In genomic region chr3:46835486-46835885, GRCh38 we compare ENCODE assay signal across 25 cellular contexts. TPM values are rescaled to one million over a fixed set of nuclear protein-coding genes. Genes with fewer than 3 reads are reported as not detected.
"Had no signal": no experiment of that assay in that cellular context is flagged by ENCODE, and none has a peak within 500 bp of the region (broad histone marks: within the 10 kb centered on the region; RNA-seq: fewer than 3 reads in every experiment).

No MANE protein-coding gene starts in this region.

- H3K27ac ChIP-seq: left ventricle myocardium inferior, pancreas, sigmoid colon, spleen, tibial nerve, uterus had no signal

- H3K36me3 ChIP-seq: pancreas, sigmoid colon, spleen, uterus had no signal

- DNase-seq: hypothalamus; immature natural killer cell; kidney; left ventricle myocardium inferior; midbrain; mucosa of descending colon; naive thymus-derived CD4-positive, alpha-beta T cell; nucleus accumbens; pancreas; right cardiac atrium; sigmoid colon; spleen; stimulated activated CD4-positive, alpha-beta T cell treated with anti-CD3 and anti-CD28 coated beads, Interleukin-4, amount 100 ng/mL, for 4 hours; stimulated activated CD8-positive, alpha-beta memory T cell treated with anti-CD3 and anti-CD28 coated beads, Interleukin-4, amount 100 ng/mL, for 48 hours; stimulated activated naive CD4-positive, alpha-beta T cell treated with Interleukin-2 at 50 U/mL for 16 hours; stimulated activated naive CD8-positive, alpha-beta T cell treated with anti-CD3 and anti-CD28 coated beads, Interleukin-15, amount 100 ng/mL, for 72 hours; substantia nigra; uterus had no signal

- H3K27me3 ChIP-seq: pancreas, sigmoid colon, spleen, tibial nerve, uterus had no signal

- H3K4me1 ChIP-seq: pancreas, sigmoid colon, spleen, tibial nerve, uterus had no signal

- H3K4me3 ChIP-seq: left ventricle myocardium inferior, mucosa of descending colon, pancreas, sigmoid colon, spleen, tibial nerve, uterus had no signal

- H3K9me3 ChIP-seq: pancreas had no signal

- ATAC-seq: mucosa of descending colon; naive thymus-derived CD4-positive, alpha-beta T cell; natural killer cell treated with Interleukin-12 subunit alpha and Interleukin-12 subunit beta and Interleukin-15 and Interleukin-18, amount 100 ng/mL, for 72 hours; right cardiac atrium; stimulated activated memory B cell treated with anti-CD40 and anti-IgM and Interleukin-4, amounts not matched to agents 10 μg/mL and 1 μg/mL and 100 μg/mL, for 72 hours; stimulated activated naive CD8-positive, alpha-beta T cell treated with anti-CD3 and anti-CD28 coated beads, Interleukin-15, amount 100 ng/mL, for 72 hours had no signal

RNA-seq across cellular contexts. Expression of gene MYL3, which starts 27.8 kb away (rescaled TPM):
- total RNA-seq: lung microvascular endothelial cell; naive thymus-derived CD4-positive, alpha-beta T cell; natural killer cell treated with Interleukin-12 subunit alpha and Interleukin-12 subunit beta and Interleukin-15 and Interleukin-18, amount 100 ng/mL, for 72 hours; osteoblast; pulmonary artery endothelial cell had no signal
- polyA plus RNA-seq: immature natural killer cell; naive thymus-derived CD4-positive, alpha-beta T cell had no signal

RNA-seq across cellular contexts. Expression of gene PTH1R, which starts 42.0 kb away (rescaled TPM):
- total RNA-seq: naive thymus-derived CD4-positive, alpha-beta T cell; natural killer cell treated with Interleukin-12 subunit alpha and Interleukin-12 subunit beta and Interleukin-15 and Interleukin-18, amount 100 ng/mL, for 72 hours had no signal
- polyA plus RNA-seq: immature natural killer cell; naive thymus-derived CD4-positive, alpha-beta T cell; neural cell had no signal
